Comparison of ENCODE assay signal across 1 cellular context in the genomic region with DNA sequence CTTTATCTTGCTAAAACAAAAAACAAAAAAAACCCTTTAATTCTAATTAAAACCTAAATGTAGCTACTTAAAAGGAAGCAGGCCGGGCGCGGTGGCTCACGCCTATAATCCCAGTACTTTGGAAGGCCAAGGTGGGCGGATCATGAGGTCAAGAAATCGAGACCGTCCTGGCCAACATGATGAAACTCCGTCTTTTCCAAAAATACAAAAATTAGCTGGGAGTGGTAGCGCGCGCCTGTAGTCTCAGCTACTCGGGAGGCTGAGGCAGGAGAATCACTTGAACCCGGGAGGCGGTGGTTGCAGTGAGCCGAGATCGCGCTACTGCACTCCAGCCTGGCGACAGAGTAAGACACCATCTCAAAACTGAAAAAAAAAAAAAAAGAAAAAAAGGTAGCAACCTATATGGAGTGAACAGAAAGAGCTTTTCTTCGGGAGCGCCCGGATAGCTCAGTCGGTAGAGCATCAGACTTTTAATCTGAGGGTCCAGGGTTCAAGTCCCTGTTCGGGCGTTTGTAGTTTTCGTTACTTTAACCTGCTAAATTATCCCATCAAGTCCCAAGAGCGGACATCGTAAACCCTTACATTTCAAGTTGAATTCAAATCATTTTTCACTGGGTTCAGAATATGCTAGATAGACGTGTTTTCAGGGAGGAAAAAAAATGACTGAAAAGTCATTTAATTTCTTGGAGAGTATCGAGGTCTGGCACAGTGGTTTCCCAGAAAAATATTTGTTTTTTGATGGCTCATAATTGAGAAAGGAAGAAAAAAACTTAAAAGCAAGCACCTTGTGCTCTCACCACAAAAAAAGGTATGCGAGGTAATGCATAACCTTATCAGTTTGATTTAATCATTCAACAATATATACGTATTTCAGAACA.
A peak's percentile ranks its signal among the peaks of the same experiment; 100 is the strongest.
TF ChIP-seq lines count a peak whose summit lies in the region.

No MANE protein-coding gene starts in this region.

TF ChIP-seq in K562, 482 proteins besides CTCF, POLR2A, EP300 and RAD21 (continued from another document):
- TF ChIP-seq, protein P1, sequence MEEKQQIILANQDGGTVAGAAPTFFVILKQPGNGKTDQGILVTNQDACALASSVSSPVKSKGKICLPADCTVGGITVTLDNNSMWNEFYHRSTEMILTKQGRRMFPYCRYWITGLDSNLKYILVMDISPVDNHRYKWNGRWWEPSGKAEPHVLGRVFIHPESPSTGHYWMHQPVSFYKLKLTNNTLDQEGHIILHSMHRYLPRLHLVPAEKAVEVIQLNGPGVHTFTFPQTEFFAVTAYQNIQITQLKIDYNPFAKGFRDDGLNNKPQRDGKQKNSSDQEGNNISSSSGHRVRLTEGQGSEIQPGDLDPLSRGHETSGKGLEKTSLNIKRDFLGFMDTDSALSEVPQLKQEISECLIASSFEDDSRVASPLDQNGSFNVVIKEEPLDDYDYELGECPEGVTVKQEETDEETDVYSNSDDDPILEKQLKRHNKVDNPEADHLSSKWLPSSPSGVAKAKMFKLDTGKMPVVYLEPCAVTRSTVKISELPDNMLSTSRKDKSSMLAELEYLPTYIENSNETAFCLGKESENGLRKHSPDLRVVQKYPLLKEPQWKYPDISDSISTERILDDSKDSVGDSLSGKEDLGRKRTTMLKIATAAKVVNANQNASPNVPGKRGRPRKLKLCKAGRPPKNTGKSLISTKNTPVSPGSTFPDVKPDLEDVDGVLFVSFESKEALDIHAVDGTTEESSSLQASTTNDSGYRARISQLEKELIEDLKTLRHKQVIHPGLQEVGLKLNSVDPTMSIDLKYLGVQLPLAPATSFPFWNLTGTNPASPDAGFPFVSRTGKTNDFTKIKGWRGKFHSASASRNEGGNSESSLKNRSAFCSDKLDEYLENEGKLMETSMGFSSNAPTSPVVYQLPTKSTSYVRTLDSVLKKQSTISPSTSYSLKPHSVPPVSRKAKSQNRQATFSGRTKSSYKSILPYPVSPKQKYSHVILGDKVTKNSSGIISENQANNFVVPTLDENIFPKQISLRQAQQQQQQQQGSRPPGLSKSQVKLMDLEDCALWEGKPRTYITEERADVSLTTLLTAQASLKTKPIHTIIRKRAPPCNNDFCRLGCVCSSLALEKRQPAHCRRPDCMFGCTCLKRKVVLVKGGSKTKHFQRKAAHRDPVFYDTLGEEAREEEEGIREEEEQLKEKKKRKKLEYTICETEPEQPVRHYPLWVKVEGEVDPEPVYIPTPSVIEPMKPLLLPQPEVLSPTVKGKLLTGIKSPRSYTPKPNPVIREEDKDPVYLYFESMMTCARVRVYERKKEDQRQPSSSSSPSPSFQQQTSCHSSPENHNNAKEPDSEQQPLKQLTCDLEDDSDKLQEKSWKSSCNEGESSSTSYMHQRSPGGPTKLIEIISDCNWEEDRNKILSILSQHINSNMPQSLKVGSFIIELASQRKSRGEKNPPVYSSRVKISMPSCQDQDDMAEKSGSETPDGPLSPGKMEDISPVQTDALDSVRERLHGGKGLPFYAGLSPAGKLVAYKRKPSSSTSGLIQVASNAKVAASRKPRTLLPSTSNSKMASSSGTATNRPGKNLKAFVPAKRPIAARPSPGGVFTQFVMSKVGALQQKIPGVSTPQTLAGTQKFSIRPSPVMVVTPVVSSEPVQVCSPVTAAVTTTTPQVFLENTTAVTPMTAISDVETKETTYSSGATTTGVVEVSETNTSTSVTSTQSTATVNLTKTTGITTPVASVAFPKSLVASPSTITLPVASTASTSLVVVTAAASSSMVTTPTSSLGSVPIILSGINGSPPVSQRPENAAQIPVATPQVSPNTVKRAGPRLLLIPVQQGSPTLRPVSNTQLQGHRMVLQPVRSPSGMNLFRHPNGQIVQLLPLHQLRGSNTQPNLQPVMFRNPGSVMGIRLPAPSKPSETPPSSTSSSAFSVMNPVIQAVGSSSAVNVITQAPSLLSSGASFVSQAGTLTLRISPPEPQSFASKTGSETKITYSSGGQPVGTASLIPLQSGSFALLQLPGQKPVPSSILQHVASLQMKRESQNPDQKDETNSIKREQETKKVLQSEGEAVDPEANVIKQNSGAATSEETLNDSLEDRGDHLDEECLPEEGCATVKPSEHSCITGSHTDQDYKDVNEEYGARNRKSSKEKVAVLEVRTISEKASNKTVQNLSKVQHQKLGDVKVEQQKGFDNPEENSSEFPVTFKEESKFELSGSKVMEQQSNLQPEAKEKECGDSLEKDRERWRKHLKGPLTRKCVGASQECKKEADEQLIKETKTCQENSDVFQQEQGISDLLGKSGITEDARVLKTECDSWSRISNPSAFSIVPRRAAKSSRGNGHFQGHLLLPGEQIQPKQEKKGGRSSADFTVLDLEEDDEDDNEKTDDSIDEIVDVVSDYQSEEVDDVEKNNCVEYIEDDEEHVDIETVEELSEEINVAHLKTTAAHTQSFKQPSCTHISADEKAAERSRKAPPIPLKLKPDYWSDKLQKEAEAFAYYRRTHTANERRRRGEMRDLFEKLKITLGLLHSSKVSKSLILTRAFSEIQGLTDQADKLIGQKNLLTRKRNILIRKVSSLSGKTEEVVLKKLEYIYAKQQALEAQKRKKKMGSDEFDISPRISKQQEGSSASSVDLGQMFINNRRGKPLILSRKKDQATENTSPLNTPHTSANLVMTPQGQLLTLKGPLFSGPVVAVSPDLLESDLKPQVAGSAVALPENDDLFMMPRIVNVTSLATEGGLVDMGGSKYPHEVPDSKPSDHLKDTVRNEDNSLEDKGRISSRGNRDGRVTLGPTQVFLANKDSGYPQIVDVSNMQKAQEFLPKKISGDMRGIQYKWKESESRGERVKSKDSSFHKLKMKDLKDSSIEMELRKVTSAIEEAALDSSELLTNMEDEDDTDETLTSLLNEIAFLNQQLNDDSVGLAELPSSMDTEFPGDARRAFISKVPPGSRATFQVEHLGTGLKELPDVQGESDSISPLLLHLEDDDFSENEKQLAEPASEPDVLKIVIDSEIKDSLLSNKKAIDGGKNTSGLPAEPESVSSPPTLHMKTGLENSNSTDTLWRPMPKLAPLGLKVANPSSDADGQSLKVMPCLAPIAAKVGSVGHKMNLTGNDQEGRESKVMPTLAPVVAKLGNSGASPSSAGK (IDR thresholded peaks at IDR 0.05), result peak; percentile 53
- TF ChIP-seq RBM17 (IDR thresholded peaks at IDR 0.05; ENCODE audit: borderline replicate concordance, low read depth, low read length), result no peak
- peak; percentile 28; the same call in 1 of the 2 replicates for TF ChIP-seq MAFK (IDR thresholded peaks at IDR 0.05; ENCODE audit: low read length)
- TF ChIP-seq SREBF1 (IDR thresholded peaks at IDR 0.05; ENCODE audit: borderline replicate concordance, low read depth, low read length), result no peak
- no peak for TF ChIP-seq NCOA1 (IDR thresholded peaks at IDR 0.05; ENCODE audit: low read depth)
- no peak for TF ChIP-seq ILK (tag; IDR thresholded peaks at IDR 0.05; ENCODE audit: borderline replicate concordance, low read depth)
- no peak for TF ChIP-seq PURB (CRISPR knock-in tag; IDR thresholded peaks at IDR 0.05; ENCODE audit: low read depth)
- TF ChIP-seq SETDB1 (IDR thresholded peaks at IDR 0.05; ENCODE audit: low read length), result no peak
- peak; percentile 71 for TF ChIP-seq NFIC (IDR thresholded peaks at IDR 0.05)
- peak; percentile 92 for TF ChIP-seq SMARCA5 (IDR thresholded peaks at IDR 0.05)
- TF ChIP-seq NONO (IDR thresholded peaks at IDR 0.05; ENCODE audit: low read depth in 2 of 2, low read length in 1 of 2), result no peak; a peak in 1 of 4 replicates
- TF ChIP-seq MYC (IDR thresholded peaks at IDR 0.05; ENCODE audit: low read depth, low read length), result no peak
- no peak for TF ChIP-seq MYC (CRISPR knock-in tag; IDR thresholded peaks at IDR 0.05; ENCODE audit: borderline replicate concordance, low read depth)
- TF ChIP-seq RCOR1 (IDR thresholded peaks at IDR 0.05; ENCODE audit: borderline replicate concordance in 1 of 2, low read depth in 2 of 2, low read length in 2 of 2), result peak in 1 of 2 experiments; percentile 47; a peak in 2 of 4 replicates
- peak; percentile 98; the same call in 1 of the 2 replicates for TF ChIP-seq ADNP (tag; IDR thresholded peaks at IDR 0.05)
- TF ChIP-seq HMG20B (CRISPR knock-in tag; IDR thresholded peaks at IDR 0.05), result no peak
- TF ChIP-seq, protein P2, sequence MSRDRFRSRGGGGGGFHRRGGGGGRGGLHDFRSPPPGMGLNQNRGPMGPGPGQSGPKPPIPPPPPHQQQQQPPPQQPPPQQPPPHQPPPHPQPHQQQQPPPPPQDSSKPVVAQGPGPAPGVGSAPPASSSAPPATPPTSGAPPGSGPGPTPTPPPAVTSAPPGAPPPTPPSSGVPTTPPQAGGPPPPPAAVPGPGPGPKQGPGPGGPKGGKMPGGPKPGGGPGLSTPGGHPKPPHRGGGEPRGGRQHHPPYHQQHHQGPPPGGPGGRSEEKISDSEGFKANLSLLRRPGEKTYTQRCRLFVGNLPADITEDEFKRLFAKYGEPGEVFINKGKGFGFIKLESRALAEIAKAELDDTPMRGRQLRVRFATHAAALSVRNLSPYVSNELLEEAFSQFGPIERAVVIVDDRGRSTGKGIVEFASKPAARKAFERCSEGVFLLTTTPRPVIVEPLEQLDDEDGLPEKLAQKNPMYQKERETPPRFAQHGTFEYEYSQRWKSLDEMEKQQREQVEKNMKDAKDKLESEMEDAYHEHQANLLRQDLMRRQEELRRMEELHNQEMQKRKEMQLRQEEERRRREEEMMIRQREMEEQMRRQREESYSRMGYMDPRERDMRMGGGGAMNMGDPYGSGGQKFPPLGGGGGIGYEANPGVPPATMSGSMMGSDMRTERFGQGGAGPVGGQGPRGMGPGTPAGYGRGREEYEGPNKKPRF (IDR thresholded peaks at IDR 0.05; ENCODE audit: low read depth, low read length), result no peak
- no peak for TF ChIP-seq KHSRP (IDR thresholded peaks at IDR 0.05)
- no peak for TF ChIP-seq GATAD2B (IDR thresholded peaks at IDR 0.05; ENCODE audit: borderline replicate concordance)
- peak; percentile 67 for TF ChIP-seq POLR3G (IDR thresholded peaks at IDR 0.05; ENCODE audit: extremely low read depth, insufficient read length, insufficient replicate concordance)
- TF ChIP-seq ZNF408 (CRISPR knock-in tag; IDR thresholded peaks at IDR 0.05; ENCODE audit: low read depth), result no peak
- TF ChIP-seq EWSR1 (IDR thresholded peaks at IDR 0.05; ENCODE audit: borderline replicate concordance, low read depth, partially characterized antibody), result no peak
